In genomic region chr12:53327435-53328042, GRCh38 we compare ENCODE assay signal across 1 cellular context.
TF ChIP-seq lines count a peak whose summit lies in the region.

No MANE protein-coding gene starts in this region.

TF ChIP-seq in GM23338, 12 proteins besides CTCF, POLR2A, EP300 and RAD21:
- TF ChIP-seq POLR2AphosphoS5 (IDR thresholded peaks at IDR 0.05; ENCODE audit: low read depth) (no peak), ZNF114 (CRISPR knock-in tag; IDR thresholded peaks at IDR 0.05) (no peak), EZH2 (IDR thresholded peaks at IDR 0.05; ENCODE audit: low read depth, unreplicated experiment) (no peak), ZNF462 (CRISPR knock-in tag; IDR thresholded peaks at IDR 0.05) (no peak), JUNB (IDR thresholded peaks at IDR 0.05; ENCODE audit: unreplicated experiment) (no peak)
